In genomic region chr10:22308390-22308789, GRCh38 we compare ENCODE assay signal across 8 cellular contexts. TPM values are rescaled to one million over a fixed set of nuclear protein-coding genes. Genes with fewer than 3 reads are reported as not detected.
DNase-seq lines count a peak whose midpoint lies in the region; ATAC-seq and TF ChIP-seq lines count a peak whose summit lies in the region.

No MANE protein-coding gene starts in this region.

- no peak overlapping the region for H3K9ac ChIP-seq in IMR-90 (ENCODE audit: low read depth, low read length)

- H3K27ac ChIP-seq in IMR-90 (ENCODE audit: insufficient read depth, low read length) (no peak overlapping the region), foreskin keratinocyte (peak overlapping the region; percentile 6)

- intact Hi-C loops in IMR-90 (cut with micrococcal nuclease) = no loop called here

- H3K4me2 ChIP-seq in IMR-90 (ENCODE audit: low read depth, low read length) = no peak overlapping the region

- dilution Hi-C loops in IMR-90 (cut with HindIII; ENCODE audit: low sequenced_read_pairs, unreplicated experiment) = no loop called here

- no peak overlapping the region for H2AK5ac ChIP-seq in IMR-90 (ENCODE audit: low read depth, low read length)

- no peak overlapping the region for H4K8ac ChIP-seq in IMR-90 (ENCODE audit: low read depth in 2 of 2, low read length in 2 of 2)

- H4K91ac ChIP-seq in IMR-90 (ENCODE audit: insufficient read depth, low read depth, low read length) = no peak overlapping the region

- DNase-seq in NCI-H82 (lab: John Stamatoyannopoulos, UW) (peak; percentile 29), NCI-H82 treated with DMSO at 0.1 percent for 48 hours (lab: John Stamatoyannopoulos, UW; ENCODE audit: unreplicated experiment) (no peak), IMR-90 (peak; percentile 53), foreskin keratinocyte (peak in 1 of 2 donors; percentile 21), NCI-H1694 (lab: John Stamatoyannopoulos, UW) (no peak), islet precursor cell (no peak), mucosa of gallbladder (ENCODE audit: low spot score) (no peak)

- no peaks in the 10 kb centered on the region for H4K20me1 ChIP-seq in IMR-90 (ENCODE audit: insufficient read depth, low read length)

- TF ChIP-seq CTCF in IMR-90 (conservative IDR thresholded peaks at IDR 0.05; ENCODE audit: low read depth, low read length) (no peak), foreskin keratinocyte (conservative IDR thresholded peaks at IDR 0.05) (no peak)

- H3K18ac ChIP-seq in IMR-90 (ENCODE audit: low read depth, low read length) = no peak overlapping the region

- H2AK9ac ChIP-seq in IMR-90 (replicated peaks; ENCODE audit: low read depth, low read length, poor library complexity) = no peak overlapping the region

- WGBS in IMR-90 (ENCODE audit: extremely low coverage in 2 of 2, insufficient read length in 1 of 2), 2 experiments = no CpG with 5 or more reads among the region's 2 CpGs

- H2AFZ ChIP-seq in IMR-90 (replicated peaks; ENCODE audit: low read length, poor library complexity) = no peak overlapping the region

- CTCF ChIA-PET in IMR-90 (lab: Yijun Ruan, JAX) = no interaction called here

- no TSS peak for BruUV-seq in IMR-90 (replicated peaks; lab: Mats Ljungman, UMichigan)

- no peak overlapping the region for H3K14ac ChIP-seq in IMR-90 (replicated peaks; ENCODE audit: low read depth, low read length)

- H4K5ac ChIP-seq in IMR-90 (ENCODE audit: low read depth, low read length) = no peak overlapping the region

- in situ Hi-C loops in IMR-90 (cut with MboI; ENCODE audit: low sequenced_read_pairs) = loop anchor here (25.0 kb wide), 1 partner anchor 796 kb away; no protein-coding TSS in a partner anchor

- H3K9me1 ChIP-seq in IMR-90 (ENCODE audit: insufficient read depth, low read length) = no peaks in the 10 kb centered on the region

- no peak overlapping the region for H2BK15ac ChIP-seq in IMR-90 (ENCODE audit: low read depth, low read length)

- peak; percentile 86 for ATAC-seq in GM21825 (IDR thresholded peaks at IDR 0.05; ENCODE audit: unreplicated experiment)
- no peak for ATAC-seq in IMR-90 (ENCODE audit: low read depth)
- peak; percentile 80 for ATAC-seq in foreskin keratinocyte

- H3K27me3 ChIP-seq in IMR-90 (ENCODE audit: control insufficient read depth, insufficient read depth, low read length) (no peaks in the 10 kb centered on the region), foreskin keratinocyte (no peaks in the 10 kb centered on the region)

- no peak for TF ChIP-seq RAD21 in IMR-90 (IDR thresholded peaks at IDR 0.05; ENCODE audit: low read length)

- H3K23ac ChIP-seq in IMR-90 (ENCODE audit: low read depth, low read length) = no peak overlapping the region

- H3K56ac ChIP-seq in IMR-90 (ENCODE audit: extremely low read depth, insufficient read depth, low read length) = no peak overlapping the region

- H2BK120ac ChIP-seq in IMR-90 (ENCODE audit: low read depth, low read length) = no peak overlapping the region

- H3K4me3 ChIP-seq in IMR-90 (ENCODE audit: insufficient read depth, low read depth, low read length) = no peak overlapping the region

- no peak overlapping the region for H2BK5ac ChIP-seq in IMR-90 (ENCODE audit: low read depth, low read length, poor library complexity, severe bottlenecking)

- POLR2A ChIA-PET in IMR-90 (lab: Charles Lee; ENCODE audit: unreplicated experiment) = interaction anchor here (0.6 kb wide), 1 partner anchor 1221 kb away, joined by 5 read pairs; no protein-coding TSS in a partner anchor

- H3K9me3 ChIP-seq in IMR-90 (ENCODE audit: control insufficient read depth, insufficient read depth, low read length) = no peaks in the 10 kb centered on the region

- no peak overlapping the region for H3K4ac ChIP-seq in IMR-90 (ENCODE audit: low read depth, low read length)

- H3K36me3 ChIP-seq in IMR-90 (ENCODE audit: control insufficient read depth, insufficient read depth, low read length) = no peaks in the 10 kb centered on the region

- no peaks in the 10 kb centered on the region for H3K79me1 ChIP-seq in IMR-90 (ENCODE audit: low read depth in 1 of 2, low read length in 2 of 2)

- H2BK20ac ChIP-seq in IMR-90 (ENCODE audit: low read depth, low read length) = no peak overlapping the region

- H3K4me1 ChIP-seq in IMR-90 (ENCODE audit: control insufficient read depth, insufficient read depth, low read length) (no peaks in the 10 kb centered on the region), foreskin keratinocyte (no peaks in the 10 kb centered on the region)

- TF ChIP-seq POLR2A in IMR-90 (IDR thresholded peaks at IDR 0.05; ENCODE audit: low read depth, low read length) = no peak

TF ChIP-seq in IMR-90, 13 proteins besides CTCF, POLR2A, EP300 and RAD21:
- TF ChIP-seq BHLHE40 (IDR thresholded peaks at IDR 0.05; ENCODE audit: low read depth, low read length) (no peak), MAZ (IDR thresholded peaks at IDR 0.05; ENCODE audit: borderline replicate concordance, low read depth, low read length) (no peak), CEBPB (IDR thresholded peaks at IDR 0.05; ENCODE audit: low read depth, low read length) (no peak)

RNA-seq across cellular contexts. Expression of gene COMMD3, which starts 7.8 kb away (rescaled TPM):
- total RNA-seq in IMR-90 (2012; rRNA removed) (33.1 and 44.8 TPM in 2 replicates), foreskin keratinocyte (42.0 and 47.5 TPM in 2 replicates), mucosa of gallbladder (42.7 TPM)
- polyA plus RNA-seq in IMR-90 (2012; rRNA removed) (25.4 and 30.8 TPM in 2 replicates), foreskin keratinocyte (53.7 and 54.6 TPM in 2 replicates)
- polyA plus RNA-seq in IMR-90 (2012; cell fraction: cytosol; rRNA removed) = 29.0 and 38.5 TPM in 2 replicates
- 13.4 and 38.7 TPM in 2 replicates for polyA plus RNA-seq in IMR-90 (2012; cell fraction: nucleus; rRNA removed; ENCODE audit: low replicate concordance)

RNA-seq across cellular contexts. Expression of gene BMI1, which starts 12.5 kb away (rescaled TPM):
- total RNA-seq in IMR-90 (2012; rRNA removed) (25.8 and 38.3 TPM in 2 replicates), foreskin keratinocyte (31.5 and 31.8 TPM in 2 replicates), mucosa of gallbladder (48.5 TPM)
- polyA plus RNA-seq in IMR-90 (2012; rRNA removed) (19.7 and 19.9 TPM in 2 replicates), foreskin keratinocyte (8.5 and 11.2 TPM in 2 replicates)
- 3.9 and 8.7 TPM in 2 replicates for polyA plus RNA-seq in IMR-90 (2012; cell fraction: cytosol; rRNA removed)
- 5.1 and 28.1 TPM in 2 replicates for polyA plus RNA-seq in IMR-90 (2012; cell fraction: nucleus; rRNA removed; ENCODE audit: low replicate concordance)

RNA-seq across cellular contexts. Expression of gene SPAG6, which starts 36.9 kb away (rescaled TPM):
- total RNA-seq in IMR-90 (2012; rRNA removed) = not detected in 2 replicates
- not detected in 2 replicates for polyA plus RNA-seq in IMR-90 (2012; rRNA removed)
- not detected in 2 replicates for polyA plus RNA-seq in IMR-90 (2012; cell fraction: cytosol; rRNA removed)
- not detected in 2 replicates for polyA plus RNA-seq in IMR-90 (2012; cell fraction: nucleus; rRNA removed; ENCODE audit: low replicate concordance)
- not detected in 2 replicates for total RNA-seq in foreskin keratinocyte
- not detected in 2 replicates for polyA plus RNA-seq in foreskin keratinocyte
- 0.23 TPM for total RNA-seq in mucosa of gallbladder

Comparison
In these comparisons a context has a peak if more than half of its experiments do, and no peak if none do; other contexts are left out.
1. DNase-seq: peak in NCI-H82 (single experiment) and IMR-90 (single experiment); none in NCI-H82 treated with DMSO at 0.1 percent for 48 hours (single experiment), NCI-H1694 (single experiment), islet precursor cell (single experiment) and mucosa of gallbladder (single experiment).